In the genomic region with DNA sequence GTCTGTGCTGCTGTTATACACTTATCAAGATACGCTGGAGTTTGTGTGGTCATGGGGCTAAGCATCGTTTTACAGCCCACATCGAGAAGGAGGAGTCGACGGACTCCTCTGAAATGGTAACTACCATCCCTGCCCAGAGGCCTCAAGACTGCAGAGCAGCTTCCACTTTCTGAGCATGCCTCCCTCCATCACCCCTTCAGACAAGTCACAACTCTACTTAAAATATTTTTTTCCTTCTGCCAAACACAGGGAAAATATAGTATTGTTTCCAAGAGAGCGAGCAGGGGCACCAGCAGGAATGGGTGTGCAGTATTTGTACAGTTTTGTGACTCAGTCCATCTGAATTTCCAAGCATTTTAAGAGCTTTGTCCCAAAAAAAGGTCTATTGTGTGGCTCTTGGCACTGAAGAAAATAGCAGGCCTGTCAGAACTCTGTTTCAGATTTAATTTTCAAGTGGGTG, we compare ENCODE assay signal across 12 cellular contexts.
DNase-seq lines count a peak whose midpoint lies in the region; ATAC-seq and TF ChIP-seq lines count a peak whose summit lies in the region.
"Had no signal": no experiment of that assay in that cellular context is flagged by ENCODE, and none has a peak within 500 bp of the region (broad histone marks: within the 10 kb centered on the region; RNA-seq: fewer than 3 reads in every experiment).

No MANE protein-coding gene starts in this region.

- H3K4me3 ChIP-seq in astrocyte of the cerebellum (ENCODE audit: low read depth, low read length), result no peak overlapping the region
- no peak overlapping the region for H3K4me3 ChIP-seq in foreskin fibroblast (ENCODE audit: low read depth in 1 of 2, low read length in 2 of 2)

- ATAC-seq in GM19467 (IDR thresholded peaks at IDR 0.05; ENCODE audit: unreplicated experiment), result no peak
- ATAC-seq: T-helper 17 cell had no signal

- DNase-seq in EH (ENCODE audit: low read depth), result peak; percentile 84
- peak; percentile 47 for DNase-seq in astrocyte of the cerebellum (ENCODE audit: low read depth)
- peak; percentile 21 to 70 for DNase-seq in foreskin fibroblast
- DNase-seq in putamen (ENCODE audit: low spot score), result peak; percentile 86
- DNase-seq in amniotic stem cell (lab: John Stamatoyannopoulos, UW), result no peak
- DNase-seq in ecto neural progenitor cell (ENCODE audit: low spot score), result no peak
- no peak for DNase-seq in NCI-H2196 treated with DMSO at 0.1 percent for 48 hours (lab: John Stamatoyannopoulos, UW; ENCODE audit: unreplicated experiment)
- DNase-seq: kidney; NCI-H82; stimulated activated CD4-positive, alpha-beta T cell treated with anti-CD3 and anti-CD28 coated beads, Interleukin-4, amount 100 ng/mL, for 1 hour; T-helper 17 cell had no signal

- in situ Hi-C loops in astrocyte of the cerebellum (cut with HindIII; ENCODE audit: low sequenced_read_pairs), result no loop called here

- TF ChIP-seq CTCF in astrocyte of the cerebellum (IDR thresholded peaks at IDR 0.05; ENCODE audit: low read depth, low read length, missing control alignments), result no peak
- no peak for TF ChIP-seq CTCF in foreskin fibroblast (IDR thresholded peaks at IDR 0.05; ENCODE audit: low read depth, low read length)

Comparison
In these comparisons a context has a peak if more than half of its experiments do, and no peak if none do; other contexts are left out.
1. DNase-seq: peak in EH (single experiment), astrocyte of the cerebellum (single experiment), foreskin fibroblast (2 of 2) and putamen (single experiment); none in amniotic stem cell (single experiment), ecto neural progenitor cell (single experiment) and NCI-H2196 treated with DMSO at 0.1 percent for 48 hours (single experiment).